Comparison of ENCODE assay signal across 17 cellular contexts in the genomic region with DNA sequence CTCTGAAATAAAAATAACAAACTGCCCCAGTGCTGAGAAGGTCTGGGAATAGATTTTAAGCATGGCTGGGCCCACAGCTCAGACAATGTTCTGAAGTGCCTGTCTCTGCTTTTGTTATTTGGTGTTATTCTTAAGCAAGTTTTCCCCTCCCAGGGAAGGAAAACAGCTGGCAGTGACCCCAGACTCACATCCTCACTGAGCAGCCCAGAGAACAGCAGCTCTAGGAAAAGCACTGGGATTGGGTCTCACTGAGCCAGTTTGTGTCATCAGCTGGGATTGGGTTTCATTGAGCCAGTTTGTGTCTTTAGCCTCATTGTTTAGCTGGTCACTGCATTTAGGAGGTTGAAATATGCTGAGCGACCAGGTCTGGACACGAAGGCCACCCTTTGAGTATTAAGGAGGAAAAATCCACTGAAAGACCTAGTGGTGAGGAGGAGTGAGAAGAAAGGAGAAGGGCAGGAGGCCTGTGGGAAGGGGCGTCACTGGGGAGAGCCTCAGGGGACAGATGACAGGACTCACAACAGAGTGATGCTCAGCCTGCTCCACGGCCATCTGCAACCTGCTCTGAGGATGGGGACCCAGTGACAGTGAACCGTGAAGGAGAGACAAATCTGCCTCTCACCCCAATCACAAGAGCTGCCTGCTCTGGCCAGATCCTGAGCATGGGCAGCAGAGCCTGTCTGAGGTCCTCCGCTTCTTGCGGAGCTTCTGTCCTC.
DNase-seq lines count a peak whose midpoint lies in the region; ATAC-seq and TF ChIP-seq lines count a peak whose summit lies in the region.
"Had no signal": no experiment of that assay in that cellular context is flagged by ENCODE, and none has a peak within 500 bp of the region (broad histone marks: within the 10 kb centered on the region; RNA-seq: fewer than 3 reads in every experiment).

No MANE protein-coding gene starts in this region.

- no peak for TF ChIP-seq CTCF in DND-41 (IDR thresholded peaks at IDR 0.05; ENCODE audit: borderline replicate concordance, extremely low read depth, low read length, poor library complexity, severe bottlenecking)

- no peak overlapping the region for H3K27ac ChIP-seq in DND-41 (ENCODE audit: low read length)
- H3K27ac ChIP-seq: KMS-11, left ventricle myocardium inferior, tibial artery had no signal

- H3K4me1 ChIP-seq in DND-41 (ENCODE audit: insufficient read depth, low read length) = no peaks in the 10 kb centered on the region

- H3K9me3 ChIP-seq in DND-41 (ENCODE audit: insufficient read depth, low read length, severe bottlenecking) = peaks cover 7% of the 10 kb centered on the region
- H3K9me3 ChIP-seq: left ventricle myocardium inferior, tibial artery had no signal

- H3K4me3 ChIP-seq in DND-41 (ENCODE audit: low read depth in 1 of 2, low read length in 2 of 2) = no peak overlapping the region
- H3K4me3 ChIP-seq: left ventricle myocardium inferior, tibial artery had no signal

- H3K4me2 ChIP-seq in DND-41 (ENCODE audit: insufficient read depth, low read length) = no peak overlapping the region
- H3K4me2 ChIP-seq: KMS-11 had no signal

- no peak for DNase-seq in DND-41
- DNase-seq in dermis blood vessel endothelial cell = peak; percentile 33
- DNase-seq in renal cortical epithelial cell (ENCODE audit: low read depth) = peak; percentile 22
- DNase-seq in NCI-H526 treated with DMSO at 0.1 percent for 48 hours (lab: John Stamatoyannopoulos, UW) = no peak
- no peak for DNase-seq in HuH-7 (ENCODE audit: low spot score)
- no peak for DNase-seq in epidermal melanocyte (ENCODE audit: insufficient read length, low spot score)
- no peak for DNase-seq in NAMALWA (ENCODE audit: low spot score)
- DNase-seq: activated naive CD4-positive, alpha-beta T cell treated with Interleukin-2 at 50 U/mL for 16 hours; effector CD4-positive, alpha-beta T cell; left ventricle myocardium inferior; naive B cell; NCI-H1105 treated with DMSO at 0.1 percent for 48 hours; NCI-H2227 treated with DMSO at 0.1 percent for 48 hours; stimulated activated CD4-positive, alpha-beta T cell treated with anti-CD3 and anti-CD28 coated beads, Interleukin-2, amount 100 ng/mL, for 24 hours had no signal

- H2AFZ ChIP-seq in DND-41 (ENCODE audit: low read depth, low read length) = no peak overlapping the region

- ATAC-seq in DND-41 (ENCODE audit: insufficient read depth, low read depth) = peak; percentile 27; the same call in 1 of the 3 replicates
- peak; percentile 35 for ATAC-seq in HG03354 (IDR thresholded peaks at IDR 0.05; ENCODE audit: poor library complexity, severe bottlenecking, unreplicated experiment)

- H3K79me2 ChIP-seq in DND-41 (ENCODE audit: insufficient read depth, low read length) = no peaks in the 10 kb centered on the region

- H4K20me1 ChIP-seq in DND-41 (ENCODE audit: insufficient read depth, low read length) = no peaks in the 10 kb centered on the region

- H3K27me3 ChIP-seq in DND-41 (ENCODE audit: insufficient read depth, low read length, poor library complexity) = no peaks in the 10 kb centered on the region
- H3K27me3 ChIP-seq: tibial artery had no signal

- no peak overlapping the region for H3K9ac ChIP-seq in DND-41 (ENCODE audit: low read depth, low read length)
- H3K9ac ChIP-seq: KMS-11 had no signal

- H3K36me3 ChIP-seq in DND-41 (ENCODE audit: insufficient read depth, low read length) = no peaks in the 10 kb centered on the region
- H3K36me3 ChIP-seq: left ventricle myocardium inferior, tibial artery had no signal

Comparison
In these comparisons a context has a peak if more than half of its experiments do, and no peak if none do; other contexts are left out.
1. DNase-seq: peak in dermis blood vessel endothelial cell (single experiment) and renal cortical epithelial cell (single experiment); none in DND-41 (single experiment), NCI-H526 treated with DMSO at 0.1 percent for 48 hours (single experiment), HuH-7 (single experiment), epidermal melanocyte (single experiment) and NAMALWA (single experiment).